In the genomic region with DNA sequence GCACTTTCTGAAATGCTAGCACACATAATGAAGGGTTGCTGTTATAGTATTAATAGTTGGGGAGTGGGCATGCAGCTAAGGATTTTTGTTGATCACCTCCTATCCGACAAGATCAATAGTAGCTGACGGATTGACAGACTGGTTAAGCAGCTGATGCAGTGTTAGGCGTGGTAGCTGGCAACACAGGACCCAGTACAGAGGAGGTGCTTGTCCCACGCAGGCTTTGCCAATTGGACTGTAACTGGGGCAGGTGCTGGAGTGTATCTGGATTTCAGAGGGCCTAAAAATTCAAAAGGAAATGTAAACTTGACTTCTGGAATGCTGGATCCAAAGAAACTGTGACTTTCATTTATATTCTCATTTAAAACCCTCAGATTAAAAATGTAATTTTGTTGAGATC, we compare ENCODE assay signal across 28 cellular contexts.
"Had no signal": no experiment of that assay in that cellular context is flagged by ENCODE, and none has a peak within 500 bp of the region (broad histone marks: within the 10 kb centered on the region; RNA-seq: fewer than 3 reads in every experiment).

No MANE protein-coding gene starts in this region.

- H3K36me3 ChIP-seq: stomach, suprapubic skin, thoracic aorta, thyroid gland, tibial artery, tibial nerve, transverse colon, upper lobe of left lung, upper lobe of right lung, uterus, vagina had no signal

- H3K9me3 ChIP-seq: suprapubic skin, testis, thoracic aorta, thyroid gland, transverse colon, upper lobe of left lung, upper lobe of right lung, uterus, vagina had no signal

- H3K9me3 Mint-ChIP-seq: stimulated activated naive CD8-positive, alpha-beta T cell treated with anti-CD3 and anti-CD28 coated beads, Interleukin-15, amount 100 ng/mL, for 72 hours had no signal

- H3K36me3 Mint-ChIP-seq: stimulated activated effector memory CD8-positive, alpha-beta T cell treated with anti-CD3 and anti-CD28 coated beads, Interleukin-12 subunit alpha, Interleukin-12 subunit beta, amount 100 ng/mL, for 72 hours; stimulated activated memory B cell treated with anti-CD40 and anti-IgM and Interleukin-4, amounts not matched to agents 10 μg/mL and 1 μg/mL and 100 μg/mL, for 72 hours; stimulated activated naive B cell treated with anti-CD40 and anti-IgM and Interleukin-4, amounts not matched to agents 10 μg/mL and 1 μg/mL and 100 μg/mL, for 72 hours; type B pancreatic cell had no signal

- H3K27me3 Mint-ChIP-seq: stimulated activated memory B cell treated with anti-CD40 and anti-IgM and Interleukin-4, amounts not matched to agents 10 μg/mL and 1 μg/mL and 100 μg/mL, for 72 hours; stimulated activated naive B cell treated with anti-CD40 and anti-IgM and Interleukin-4, amounts not matched to agents 10 μg/mL and 1 μg/mL and 100 μg/mL, for 72 hours; stimulated activated naive CD8-positive, alpha-beta T cell treated with anti-CD3 and anti-CD28 coated beads, Interleukin-15, amount 100 ng/mL, for 72 hours; stimulated activated naive CD8-positive, alpha-beta T cell treated with anti-CD3 and anti-CD28 coated beads, Interleukin-15, Interleukin-2, amounts not matched to agents 100 ng/mL and 50 ng/mL, for 24 hours; type B pancreatic cell had no signal

- H3K4me3 Mint-ChIP-seq: stimulated activated effector memory CD8-positive, alpha-beta T cell treated with anti-CD3 and anti-CD28 coated beads, Interleukin-12 subunit alpha, Interleukin-12 subunit beta, amount 100 ng/mL, for 72 hours; stimulated activated memory B cell treated with anti-CD40 and anti-IgM and Interleukin-4, amounts not matched to agents 10 μg/mL and 1 μg/mL and 100 μg/mL, for 72 hours; stimulated activated naive B cell treated with anti-CD40 and anti-IgM and Interleukin-4, amounts not matched to agents 10 μg/mL and 1 μg/mL and 100 μg/mL, for 72 hours; stimulated activated naive CD8-positive, alpha-beta T cell treated with anti-CD3 and anti-CD28 coated beads, Interleukin-15, amount 100 ng/mL, for 72 hours; stimulated activated naive CD8-positive, alpha-beta T cell treated with anti-CD3 and anti-CD28 coated beads, Interleukin-15, Interleukin-2, amounts not matched to agents 100 ng/mL and 50 ng/mL, for 24 hours; type B pancreatic cell had no signal

- H3K27ac Mint-ChIP-seq: stimulated activated effector memory CD8-positive, alpha-beta T cell treated with anti-CD3 and anti-CD28 coated beads, Interleukin-12 subunit alpha, Interleukin-12 subunit beta, amount 100 ng/mL, for 72 hours; stimulated activated memory B cell treated with anti-CD40 and anti-IgM and Interleukin-4, amounts not matched to agents 10 μg/mL and 1 μg/mL and 100 μg/mL, for 72 hours; stimulated activated naive B cell treated with anti-CD40 and anti-IgM and Interleukin-4, amounts not matched to agents 10 μg/mL and 1 μg/mL and 100 μg/mL, for 72 hours; stimulated activated naive CD8-positive, alpha-beta T cell treated with anti-CD3 and anti-CD28 coated beads, Interleukin-15, amount 100 ng/mL, for 72 hours; stimulated activated naive CD8-positive, alpha-beta T cell treated with anti-CD3 and anti-CD28 coated beads, Interleukin-15, Interleukin-2, amounts not matched to agents 100 ng/mL and 50 ng/mL, for 24 hours; type B pancreatic cell had no signal

- H3K27me3 ChIP-seq: stomach, suprapubic skin, testis, thyroid gland, tibial artery, tibial nerve, transverse colon, upper lobe of left lung, upper lobe of right lung, uterus, vagina had no signal

- H3K4me3 ChIP-seq: stomach, suprapubic skin, testis, thoracic aorta, thyroid gland, tibial artery, tibial nerve, transverse colon, upper lobe of left lung, upper lobe of right lung, uterus, vagina had no signal

- H3K4me1 ChIP-seq: stomach, suprapubic skin, testis, thyroid gland, tibial artery, tibial nerve, transverse colon, upper lobe of left lung, upper lobe of right lung, uterus, vagina had no signal

- DNase-seq: stimulated activated CD4-positive, alpha-beta T cell treated with anti-CD3 and anti-CD28 coated beads, Interleukin-2, amount 100 ng/mL, for 48 hours; stimulated activated CD4-positive, alpha-beta T cell treated with anti-CD3 and anti-CD28 coated beads, Interleukin-4, amount 100 ng/mL, for 1 hour; stimulated activated CD4-positive, alpha-beta T cell treated with anti-CD3 and anti-CD28 coated beads, Interleukin-4, amount 100 ng/mL, for 24 hours; stimulated activated CD4-positive, alpha-beta T cell treated with anti-CD3 and anti-CD28 coated beads, Interleukin-4, amount 100 ng/mL, for 4 hours; stimulated activated CD8-positive, alpha-beta memory T cell treated with anti-CD3 and anti-CD28 coated beads, Interleukin-4, amount 100 ng/mL, for 48 hours; stimulated activated naive B cell treated with anti-CD40 and anti-IgM and Interleukin-4, amounts not matched to agents 10 μg/mL and 1 μg/mL and 100 μg/mL, for 72 hours; stimulated activated naive CD4-positive, alpha-beta T cell; stimulated activated naive CD4-positive, alpha-beta T cell treated with Interleukin-2 at 50 U/mL for 16 hours; stimulated activated naive CD8-positive, alpha-beta T cell treated with anti-CD3 and anti-CD28 coated beads, Interleukin-15, amount 100 ng/mL, for 72 hours; stimulated activated naive CD8-positive, alpha-beta T cell treated with anti-CD3 and anti-CD28 coated beads, Interleukin-15, Interleukin-2, amounts not matched to agents 100 U/mL and 50 U/mL, for 24 hours; stomach; substantia nigra; testis; thyroid gland; tibial artery; transverse colon; trophoblast cell; upper lobe of left lung; upper lobe of right lung; uterus had no signal

- H3K27ac ChIP-seq: stomach, suprapubic skin, testis, thoracic aorta, thyroid gland, tibial artery, tibial nerve, transverse colon, upper lobe of left lung, upper lobe of right lung, uterus, vagina had no signal

- ATAC-seq: stimulated activated effector memory CD8-positive, alpha-beta T cell treated with anti-CD3 and anti-CD28 coated beads, Interleukin-12 subunit alpha, Interleukin-12 subunit beta, amount 100 ng/mL, for 72 hours; stimulated activated memory B cell treated with anti-CD40 and anti-IgM and Interleukin-4, amounts not matched to agents 10 μg/mL and 1 μg/mL and 100 μg/mL, for 72 hours; stimulated activated naive B cell treated with anti-CD40 and anti-IgM and Interleukin-4, amounts not matched to agents 10 μg/mL and 1 μg/mL and 100 μg/mL, for 72 hours; stimulated activated naive CD8-positive, alpha-beta T cell treated with anti-CD3 and anti-CD28 coated beads, Interleukin-15, amount 100 ng/mL, for 72 hours; stimulated activated naive CD8-positive, alpha-beta T cell treated with anti-CD3 and anti-CD28 coated beads, Interleukin-15, Interleukin-2, amounts not matched to agents 100 U/mL and 50 U/mL, for 24 hours; upper lobe of right lung had no signal

- H3K4me1 Mint-ChIP-seq: stimulated activated effector memory CD8-positive, alpha-beta T cell treated with anti-CD3 and anti-CD28 coated beads, Interleukin-12 subunit alpha, Interleukin-12 subunit beta, amount 100 ng/mL, for 72 hours; stimulated activated memory B cell treated with anti-CD40 and anti-IgM and Interleukin-4, amounts not matched to agents 10 μg/mL and 1 μg/mL and 100 μg/mL, for 72 hours; stimulated activated naive B cell treated with anti-CD40 and anti-IgM and Interleukin-4, amounts not matched to agents 10 μg/mL and 1 μg/mL and 100 μg/mL, for 72 hours had no signal
